ENCODE assay signal across 27 cellular contexts in the genomic region with DNA sequence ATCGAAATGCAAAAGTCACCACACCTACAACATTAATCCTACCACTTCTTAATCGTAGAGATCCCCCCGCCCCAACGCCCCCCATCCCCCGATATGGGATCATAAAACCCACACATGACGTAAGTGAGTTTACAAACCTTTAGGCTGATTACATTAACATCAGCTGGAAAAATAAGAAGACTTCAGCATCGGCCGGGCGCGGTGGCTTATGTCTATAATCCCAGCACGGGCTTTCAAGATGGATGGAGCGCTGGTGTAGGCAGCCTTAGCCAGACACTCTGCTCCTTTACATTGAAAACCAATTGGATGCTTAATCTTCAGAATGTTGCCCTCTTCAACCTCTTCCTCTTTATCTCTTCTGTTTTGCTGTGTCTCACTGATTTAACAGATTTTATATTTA.
"Had no signal": no experiment of that assay in that cellular context is flagged by ENCODE, and none has a peak within 500 bp of the region (broad histone marks: within the 10 kb centered on the region; RNA-seq: fewer than 3 reads in every experiment).

No MANE protein-coding gene starts in this region.

- H3K4me3 ChIP-seq: stomach, suprapubic skin, testis, thoracic aorta, thyroid gland, tibial artery, tibial nerve, transverse colon, upper lobe of left lung, upper lobe of right lung, uterus, vagina had no signal

- H3K27ac ChIP-seq: stomach, suprapubic skin, testis, thoracic aorta, thyroid gland, tibial artery, tibial nerve, transverse colon, upper lobe of left lung, upper lobe of right lung, uterus, vagina had no signal

- FAIRE-seq: urothelium cell line had no signal

- H3K27me3 ChIP-seq: stomach, suprapubic skin, testis, thyroid gland, tibial artery, tibial nerve, transverse colon, upper lobe of left lung, upper lobe of right lung, uterus, vagina had no signal

- H3K9me3 ChIP-seq: suprapubic skin, testis, thoracic aorta, thyroid gland, transverse colon, upper lobe of left lung, upper lobe of right lung, uterus, vagina had no signal

- H3K36me3 ChIP-seq: stomach, suprapubic skin, thoracic aorta, thyroid gland, tibial artery, tibial nerve, transverse colon, upper lobe of left lung, upper lobe of right lung, uterus, vagina had no signal

- DNase-seq: stimulated activated CD4-positive, alpha-beta T cell treated with anti-CD3 and anti-CD28 coated beads, Interleukin-2, amount 100 ng/mL, for 48 hours; stimulated activated CD4-positive, alpha-beta T cell treated with anti-CD3 and anti-CD28 coated beads, Interleukin-4, amount 100 ng/mL, for 1 hour; stimulated activated CD4-positive, alpha-beta T cell treated with anti-CD3 and anti-CD28 coated beads, Interleukin-4, amount 100 ng/mL, for 24 hours; stimulated activated CD4-positive, alpha-beta T cell treated with anti-CD3 and anti-CD28 coated beads, Interleukin-4, amount 100 ng/mL, for 4 hours; stimulated activated CD8-positive, alpha-beta memory T cell treated with anti-CD3 and anti-CD28 coated beads, Interleukin-4, amount 100 ng/mL, for 48 hours; stimulated activated naive B cell treated with anti-CD40 and anti-IgM and Interleukin-4, amounts not matched to agents 10 μg/mL and 1 μg/mL and 100 μg/mL, for 72 hours; stimulated activated naive CD4-positive, alpha-beta T cell; stimulated activated naive CD4-positive, alpha-beta T cell treated with Interleukin-2 at 50 U/mL for 16 hours; stimulated activated naive CD8-positive, alpha-beta T cell treated with anti-CD3 and anti-CD28 coated beads, Interleukin-15, amount 100 ng/mL, for 72 hours; stimulated activated naive CD8-positive, alpha-beta T cell treated with anti-CD3 and anti-CD28 coated beads, Interleukin-15, Interleukin-2, amounts not matched to agents 100 U/mL and 50 U/mL, for 24 hours; stomach; substantia nigra; testis; thyroid gland; tibial artery; transverse colon; trophoblast cell; upper lobe of right lung; uterus had no signal

- ATAC-seq: stimulated activated effector memory CD8-positive, alpha-beta T cell treated with anti-CD3 and anti-CD28 coated beads, Interleukin-12 subunit alpha, Interleukin-12 subunit beta, amount 100 ng/mL, for 72 hours; stimulated activated memory B cell treated with anti-CD40 and anti-IgM and Interleukin-4, amounts not matched to agents 10 μg/mL and 1 μg/mL and 100 μg/mL, for 72 hours; stimulated activated naive B cell treated with anti-CD40 and anti-IgM and Interleukin-4, amounts not matched to agents 10 μg/mL and 1 μg/mL and 100 μg/mL, for 72 hours; stimulated activated naive CD8-positive, alpha-beta T cell treated with anti-CD3 and anti-CD28 coated beads, Interleukin-15, amount 100 ng/mL, for 72 hours; stimulated activated naive CD8-positive, alpha-beta T cell treated with anti-CD3 and anti-CD28 coated beads, Interleukin-15, Interleukin-2, amounts not matched to agents 100 U/mL and 50 U/mL, for 24 hours; upper lobe of right lung had no signal
